12 cellular contexts compared by ENCODE assay signal in the genomic region with DNA sequence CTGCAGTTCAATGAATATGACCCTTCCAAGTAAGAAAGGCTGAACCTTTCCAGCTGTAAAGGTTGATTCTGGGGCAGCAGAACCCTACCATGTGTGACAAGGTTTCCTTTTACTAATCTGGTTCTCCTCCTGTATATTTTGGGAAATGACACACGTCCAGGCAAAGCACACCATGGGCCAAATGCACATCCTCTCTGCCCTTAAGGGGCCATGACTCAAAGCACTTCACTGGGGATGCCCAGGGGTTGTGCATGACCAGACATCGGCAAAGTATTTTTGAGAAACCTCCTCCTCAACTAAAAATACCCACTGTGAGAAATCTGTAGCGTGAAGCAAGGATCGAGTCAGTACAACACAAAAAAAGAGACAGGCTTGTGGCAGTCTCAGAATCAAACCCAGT.
DNase-seq lines count a peak whose midpoint lies in the region; ATAC-seq and TF ChIP-seq lines count a peak whose summit lies in the region.
"Had no signal": no experiment of that assay in that cellular context is flagged by ENCODE, and none has a peak within 500 bp of the region (broad histone marks: within the 10 kb centered on the region; RNA-seq: fewer than 3 reads in every experiment).

No MANE protein-coding gene starts in this region.

- CTCF ChIA-PET in OCI-LY7 (lab: Charles Lee; ENCODE audit: unreplicated experiment), result interaction anchor here (0.6 kb wide), 1 partner anchor 47 kb away, joined by 3 read pairs; no protein-coding TSS in a partner anchor

- H3K27me3 ChIP-seq in CD4-positive, CD25-positive, alpha-beta regulatory T cell (ENCODE audit: control insufficient read depth, insufficient read depth, low read length), result peaks cover under 1% of the 10 kb centered on the region
- H3K27me3 ChIP-seq: adrenal gland, neutrophil had no signal

- ATAC-seq in CD4-positive, CD25-positive, alpha-beta regulatory T cell (ENCODE audit: low read depth in 2 of 2), result peak; percentile 28 to 46
- peak; percentile 69 for ATAC-seq in GM18858 (IDR thresholded peaks at IDR 0.05; ENCODE audit: unreplicated experiment)

- no TSS peak for BruUV-seq in OCI-LY7 (replicated peaks; lab: Mats Ljungman, UMichigan)

- peak overlapping the region in 2 of 3 donors; percentile 11 to 54 for H3K27ac Mint-ChIP-seq in CD4-positive, CD25-positive, alpha-beta regulatory T cell

- peaks cover 70% of the 10 kb centered on the region for H3K79me2 ChIP-seq in OCI-LY7 (ENCODE audit: insufficient read depth, low read depth, low read length)

- no peak for TF ChIP-seq CTCF in OCI-LY7 (conservative IDR thresholded peaks at IDR 0.05; ENCODE audit: low read length)

- H3K9me3 ChIP-seq in CD4-positive, CD25-positive, alpha-beta regulatory T cell (ENCODE audit: control insufficient read depth in 2 of 2, low read length in 2 of 2), result no peaks in the 10 kb centered on the region
- no peaks in the 10 kb centered on the region for H3K9me3 ChIP-seq in OCI-LY7 (ENCODE audit: low read length)
- H3K9me3 ChIP-seq: adrenal gland, neutrophil, thoracic aorta had no signal

- no peaks in the 10 kb centered on the region for H3K9me2 ChIP-seq in OCI-LY7 (ENCODE audit: insufficient read depth, low read length)

- H3K4me3 Mint-ChIP-seq in CD4-positive, CD25-positive, alpha-beta regulatory T cell, result peak overlapping the region in 1 of 4 donors; percentile 33

- POLR2A ChIA-PET in OCI-LY7 (lab: Charles Lee), result interaction anchor here (1.3 kb wide), 1 partner anchor 10 kb away, joined by 3 read pairs; no protein-coding TSS in a partner anchor

- intact Hi-C loops in OCI-LY7 (cut with micrococcal nuclease; ENCODE audit: unreplicated experiment), result no loop called here

- H4K20me1 ChIP-seq in OCI-LY7 (ENCODE audit: insufficient read depth, low read length), result peaks cover 11% of the 10 kb centered on the region; the same call in 1 of the 2 replicates

- H3K4me1 Mint-ChIP-seq in CD4-positive, CD25-positive, alpha-beta regulatory T cell, result peaks cover 21 to 30% (median 25%) of the 10 kb centered on the region in 4 donors

- no peak overlapping the region for H2AFZ ChIP-seq in OCI-LY7 (ENCODE audit: low read length)

- no peak for DNase-seq in CD4-positive, CD25-positive, alpha-beta regulatory T cell
- DNase-seq in OCI-LY7 (ENCODE audit: low spot score) (peak; percentile 31), germinal center (ENCODE audit: low spot score) (peak; percentile 29), C1 segment of cervical spinal cord (lab: John Stamatoyannopoulos, UW) (no peak), NCI-H187 (lab: John Stamatoyannopoulos, UW) (no peak), NCI-H345 treated with DMSO at 0.1 percent for 48 hours (lab: John Stamatoyannopoulos, UW; ENCODE audit: unreplicated experiment) (no peak), NCI-H2171 (lab: John Stamatoyannopoulos, UW) (no peak)
- DNase-seq: adrenal gland, NCI-H1092 treated with DMSO at 0.1 percent for 48 hours had no signal

- H3K27me3 Mint-ChIP-seq in CD4-positive, CD25-positive, alpha-beta regulatory T cell, result peaks cover 5% of the 10 kb centered on the region

- H3K4me1 ChIP-seq in CD4-positive, CD25-positive, alpha-beta regulatory T cell (ENCODE audit: control insufficient read depth, insufficient read depth, low read length, poor library complexity, severe bottlenecking), result no peaks in the 10 kb centered on the region
- peaks cover 70% of the 10 kb centered on the region for H3K4me1 ChIP-seq in OCI-LY7 (ENCODE audit: insufficient read depth, low read length, poor library complexity, severe bottlenecking)
- H3K4me1 ChIP-seq: adrenal gland had no signal

- H3K4me2 ChIP-seq in OCI-LY7 (ENCODE audit: low read length), result peak overlapping the region; percentile 50

- no peak overlapping the region for H3K4me3 ChIP-seq in CD4-positive, CD25-positive, alpha-beta regulatory T cell (ENCODE audit: low read depth, low read length)
- H3K4me3 ChIP-seq in OCI-LY7 (ENCODE audit: low read depth, low read length, poor library complexity, severe bottlenecking), result peak overlapping the region; percentile 13
- H3K4me3 ChIP-seq: adrenal gland, thoracic aorta had no signal

- peaks cover 0 to 5% (median 0%) of the 10 kb centered on the region in 7 donors for H3K9me3 Mint-ChIP-seq in CD4-positive, CD25-positive, alpha-beta regulatory T cell

- H3K36me3 Mint-ChIP-seq in CD4-positive, CD25-positive, alpha-beta regulatory T cell, result peaks cover 12% of the 10 kb centered on the region

- H3K36me3 ChIP-seq in CD4-positive, CD25-positive, alpha-beta regulatory T cell (ENCODE audit: control insufficient read depth, insufficient read depth, low read length), result no peaks in the 10 kb centered on the region
- H3K36me3 ChIP-seq in OCI-LY7 (ENCODE audit: insufficient read depth, low read length), result peaks cover 55% of the 10 kb centered on the region
- H3K36me3 ChIP-seq: adrenal gland, neutrophil, thoracic aorta had no signal

- H3K27ac ChIP-seq in CD4-positive, CD25-positive, alpha-beta regulatory T cell (ENCODE audit: insufficient read depth, low read length, poor library complexity, severe bottlenecking), result no peak overlapping the region
- peak overlapping the region; percentile 32 for H3K27ac ChIP-seq in OCI-LY7 (ENCODE audit: low read depth, low read length, poor library complexity, severe bottlenecking)
- H3K27ac ChIP-seq: adrenal gland, neutrophil had no signal

Comparison
In these comparisons a context has a peak if more than half of its experiments do, and no peak if none do; other contexts are left out.
1. DNase-seq: peak in OCI-LY7 (single experiment) and germinal center (single experiment); none in CD4-positive, CD25-positive, alpha-beta regulatory T cell (0 of 3), C1 segment of cervical spinal cord (0 of 14), NCI-H187 (0 of 2), NCI-H345 treated with DMSO at 0.1 percent for 48 hours (single experiment) and NCI-H2171 (single experiment).